1 cellular context compared by ENCODE assay signal in the genomic region with DNA sequence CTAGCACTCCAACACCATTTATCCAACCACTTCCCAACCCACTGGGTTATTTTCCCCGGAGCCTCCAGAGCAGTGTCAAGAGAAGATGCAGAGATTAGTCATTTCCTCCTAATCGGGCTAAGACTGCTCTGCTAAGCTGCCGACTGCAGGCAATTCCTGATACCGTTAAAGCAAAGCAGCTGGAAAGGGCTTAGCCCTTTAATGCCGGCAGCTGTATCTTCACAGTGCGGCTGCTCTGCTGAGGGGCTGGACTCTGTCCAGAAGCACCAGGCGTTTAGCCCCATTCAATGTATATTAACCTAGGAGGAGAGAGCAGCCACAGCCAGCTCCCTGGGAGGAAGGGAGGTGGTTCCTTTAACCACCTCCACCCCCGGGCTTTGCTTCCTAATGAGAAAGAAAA.
TF ChIP-seq lines count a peak whose summit lies in the region.

No MANE protein-coding gene starts in this region.

TF ChIP-seq in K562, 482 proteins besides CTCF, POLR2A, EP300 and RAD21 (continues in another document):
- peak; percentile 84 for TF ChIP-seq KLF16 (IDR thresholded peaks at IDR 0.05)
- no peak for TF ChIP-seq ZNF384 (IDR thresholded peaks at IDR 0.05; ENCODE audit: low read depth, low read length)
- TF ChIP-seq TAF15 (IDR thresholded peaks at IDR 0.05; ENCODE audit: low read depth, low read length), result no peak
- no peak for TF ChIP-seq L3MBTL2 (IDR thresholded peaks at IDR 0.05)
- no peak for TF ChIP-seq PCBP2 (IDR thresholded peaks at IDR 0.05; ENCODE audit: low read depth, low read length, poor library complexity, severe bottlenecking)
- no peak for TF ChIP-seq ZNF41 (CRISPR knock-in tag; conservative IDR thresholded peaks at IDR 0.05)
- peak; percentile 66 for TF ChIP-seq DACH1 (IDR thresholded peaks at IDR 0.05; ENCODE audit: partially characterized antibody)
- peak; percentile 69; the same call in 1 of the 2 replicates for TF ChIP-seq PHF21A (IDR thresholded peaks at IDR 0.05; ENCODE audit: borderline replicate concordance, low read depth)
- TF ChIP-seq, protein P1, sequence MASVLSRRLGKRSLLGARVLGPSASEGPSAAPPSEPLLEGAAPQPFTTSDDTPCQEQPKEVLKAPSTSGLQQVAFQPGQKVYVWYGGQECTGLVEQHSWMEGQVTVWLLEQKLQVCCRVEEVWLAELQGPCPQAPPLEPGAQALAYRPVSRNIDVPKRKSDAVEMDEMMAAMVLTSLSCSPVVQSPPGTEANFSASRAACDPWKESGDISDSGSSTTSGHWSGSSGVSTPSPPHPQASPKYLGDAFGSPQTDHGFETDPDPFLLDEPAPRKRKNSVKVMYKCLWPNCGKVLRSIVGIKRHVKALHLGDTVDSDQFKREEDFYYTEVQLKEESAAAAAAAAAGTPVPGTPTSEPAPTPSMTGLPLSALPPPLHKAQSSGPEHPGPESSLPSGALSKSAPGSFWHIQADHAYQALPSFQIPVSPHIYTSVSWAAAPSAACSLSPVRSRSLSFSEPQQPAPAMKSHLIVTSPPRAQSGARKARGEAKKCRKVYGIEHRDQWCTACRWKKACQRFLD (CRISPR knock-in tag; IDR thresholded peaks at IDR 0.05), result peak; percentile 77; the same call in 1 of the 2 replicates
- TF ChIP-seq, protein P2, sequence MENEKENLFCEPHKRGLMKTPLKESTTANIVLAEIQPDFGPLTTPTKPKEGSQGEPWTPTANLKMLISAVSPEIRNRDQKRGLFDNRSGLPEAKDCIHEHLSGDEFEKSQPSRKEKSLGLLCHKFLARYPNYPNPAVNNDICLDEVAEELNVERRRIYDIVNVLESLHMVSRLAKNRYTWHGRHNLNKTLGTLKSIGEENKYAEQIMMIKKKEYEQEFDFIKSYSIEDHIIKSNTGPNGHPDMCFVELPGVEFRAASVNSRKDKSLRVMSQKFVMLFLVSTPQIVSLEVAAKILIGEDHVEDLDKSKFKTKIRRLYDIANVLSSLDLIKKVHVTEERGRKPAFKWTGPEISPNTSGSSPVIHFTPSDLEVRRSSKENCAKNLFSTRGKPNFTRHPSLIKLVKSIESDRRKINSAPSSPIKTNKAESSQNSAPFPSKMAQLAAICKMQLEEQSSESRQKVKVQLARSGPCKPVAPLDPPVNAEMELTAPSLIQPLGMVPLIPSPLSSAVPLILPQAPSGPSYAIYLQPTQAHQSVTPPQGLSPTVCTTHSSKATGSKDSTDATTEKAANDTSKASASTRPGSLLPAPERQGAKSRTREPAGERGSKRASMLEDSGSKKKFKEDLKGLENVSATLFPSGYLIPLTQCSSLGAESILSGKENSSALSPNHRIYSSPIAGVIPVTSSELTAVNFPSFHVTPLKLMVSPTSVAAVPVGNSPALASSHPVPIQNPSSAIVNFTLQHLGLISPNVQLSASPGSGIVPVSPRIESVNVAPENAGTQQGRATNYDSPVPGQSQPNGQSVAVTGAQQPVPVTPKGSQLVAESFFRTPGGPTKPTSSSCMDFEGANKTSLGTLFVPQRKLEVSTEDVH (IDR thresholded peaks at IDR 0.05; ENCODE audit: low read depth, partially characterized antibody), result no peak
- TF ChIP-seq KLF6 (CRISPR knock-in tag; IDR thresholded peaks at IDR 0.05; ENCODE audit: borderline replicate concordance), result no peak
- TF ChIP-seq SIRT6 (IDR thresholded peaks at IDR 0.05; ENCODE audit: low read depth, low read length), result no peak
- no peak for TF ChIP-seq NR0B1 (IDR thresholded peaks at IDR 0.05; ENCODE audit: partially characterized antibody)
- TF ChIP-seq SMARCA4 (IDR thresholded peaks at IDR 0.05), result peak; percentile 59
- no peak for TF ChIP-seq NFXL1 (CRISPR knock-in tag; IDR thresholded peaks at IDR 0.05)
- TF ChIP-seq PYGO2 (tag; IDR thresholded peaks at IDR 0.05), result no peak
- no peak for TF ChIP-seq SMAD3 (CRISPR knock-in tag; conservative IDR thresholded peaks at IDR 0.05)
- TF ChIP-seq, protein P3, sequence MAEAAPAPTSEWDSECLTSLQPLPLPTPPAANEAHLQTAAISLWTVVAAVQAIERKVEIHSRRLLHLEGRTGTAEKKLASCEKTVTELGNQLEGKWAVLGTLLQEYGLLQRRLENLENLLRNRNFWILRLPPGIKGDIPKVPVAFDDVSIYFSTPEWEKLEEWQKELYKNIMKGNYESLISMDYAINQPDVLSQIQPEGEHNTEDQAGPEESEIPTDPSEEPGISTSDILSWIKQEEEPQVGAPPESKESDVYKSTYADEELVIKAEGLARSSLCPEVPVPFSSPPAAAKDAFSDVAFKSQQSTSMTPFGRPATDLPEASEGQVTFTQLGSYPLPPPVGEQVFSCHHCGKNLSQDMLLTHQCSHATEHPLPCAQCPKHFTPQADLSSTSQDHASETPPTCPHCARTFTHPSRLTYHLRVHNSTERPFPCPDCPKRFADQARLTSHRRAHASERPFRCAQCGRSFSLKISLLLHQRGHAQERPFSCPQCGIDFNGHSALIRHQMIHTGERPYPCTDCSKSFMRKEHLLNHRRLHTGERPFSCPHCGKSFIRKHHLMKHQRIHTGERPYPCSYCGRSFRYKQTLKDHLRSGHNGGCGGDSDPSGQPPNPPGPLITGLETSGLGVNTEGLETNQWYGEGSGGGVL (CRISPR knock-in tag; IDR thresholded peaks at IDR 0.05), result no peak
- no peak for TF ChIP-seq PHF8 (IDR thresholded peaks at IDR 0.05; ENCODE audit: borderline replicate concordance, low read length)
- no peak for TF ChIP-seq SP1 (CRISPR knock-in tag; IDR thresholded peaks at IDR 0.05)
- TF ChIP-seq, protein P4, sequence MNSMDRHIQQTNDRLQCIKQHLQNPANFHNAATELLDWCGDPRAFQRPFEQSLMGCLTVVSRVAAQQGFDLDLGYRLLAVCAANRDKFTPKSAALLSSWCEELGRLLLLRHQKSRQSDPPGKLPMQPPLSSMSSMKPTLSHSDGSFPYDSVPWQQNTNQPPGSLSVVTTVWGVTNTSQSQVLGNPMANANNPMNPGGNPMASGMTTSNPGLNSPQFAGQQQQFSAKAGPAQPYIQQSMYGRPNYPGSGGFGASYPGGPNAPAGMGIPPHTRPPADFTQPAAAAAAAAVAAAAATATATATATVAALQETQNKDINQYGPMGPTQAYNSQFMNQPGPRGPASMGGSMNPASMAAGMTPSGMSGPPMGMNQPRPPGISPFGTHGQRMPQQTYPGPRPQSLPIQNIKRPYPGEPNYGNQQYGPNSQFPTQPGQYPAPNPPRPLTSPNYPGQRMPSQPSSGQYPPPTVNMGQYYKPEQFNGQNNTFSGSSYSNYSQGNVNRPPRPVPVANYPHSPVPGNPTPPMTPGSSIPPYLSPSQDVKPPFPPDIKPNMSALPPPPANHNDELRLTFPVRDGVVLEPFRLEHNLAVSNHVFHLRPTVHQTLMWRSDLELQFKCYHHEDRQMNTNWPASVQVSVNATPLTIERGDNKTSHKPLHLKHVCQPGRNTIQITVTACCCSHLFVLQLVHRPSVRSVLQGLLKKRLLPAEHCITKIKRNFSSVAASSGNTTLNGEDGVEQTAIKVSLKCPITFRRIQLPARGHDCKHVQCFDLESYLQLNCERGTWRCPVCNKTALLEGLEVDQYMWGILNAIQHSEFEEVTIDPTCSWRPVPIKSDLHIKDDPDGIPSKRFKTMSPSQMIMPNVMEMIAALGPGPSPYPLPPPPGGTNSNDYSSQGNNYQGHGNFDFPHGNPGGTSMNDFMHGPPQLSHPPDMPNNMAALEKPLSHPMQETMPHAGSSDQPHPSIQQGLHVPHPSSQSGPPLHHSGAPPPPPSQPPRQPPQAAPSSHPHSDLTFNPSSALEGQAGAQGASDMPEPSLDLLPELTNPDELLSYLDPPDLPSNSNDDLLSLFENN (IDR thresholded peaks at IDR 0.05; ENCODE audit: low read depth in 2 of 2, low read length in 2 of 2), result no peak
- TF ChIP-seq CXXC5 (CRISPR knock-in tag; IDR thresholded peaks at IDR 0.05), result peak; percentile 49; the same call in 1 of the 2 replicates
- TF ChIP-seq CCAR2 (IDR thresholded peaks at IDR 0.05; ENCODE audit: low read depth, low read length), result no peak
- TF ChIP-seq, protein P5, sequence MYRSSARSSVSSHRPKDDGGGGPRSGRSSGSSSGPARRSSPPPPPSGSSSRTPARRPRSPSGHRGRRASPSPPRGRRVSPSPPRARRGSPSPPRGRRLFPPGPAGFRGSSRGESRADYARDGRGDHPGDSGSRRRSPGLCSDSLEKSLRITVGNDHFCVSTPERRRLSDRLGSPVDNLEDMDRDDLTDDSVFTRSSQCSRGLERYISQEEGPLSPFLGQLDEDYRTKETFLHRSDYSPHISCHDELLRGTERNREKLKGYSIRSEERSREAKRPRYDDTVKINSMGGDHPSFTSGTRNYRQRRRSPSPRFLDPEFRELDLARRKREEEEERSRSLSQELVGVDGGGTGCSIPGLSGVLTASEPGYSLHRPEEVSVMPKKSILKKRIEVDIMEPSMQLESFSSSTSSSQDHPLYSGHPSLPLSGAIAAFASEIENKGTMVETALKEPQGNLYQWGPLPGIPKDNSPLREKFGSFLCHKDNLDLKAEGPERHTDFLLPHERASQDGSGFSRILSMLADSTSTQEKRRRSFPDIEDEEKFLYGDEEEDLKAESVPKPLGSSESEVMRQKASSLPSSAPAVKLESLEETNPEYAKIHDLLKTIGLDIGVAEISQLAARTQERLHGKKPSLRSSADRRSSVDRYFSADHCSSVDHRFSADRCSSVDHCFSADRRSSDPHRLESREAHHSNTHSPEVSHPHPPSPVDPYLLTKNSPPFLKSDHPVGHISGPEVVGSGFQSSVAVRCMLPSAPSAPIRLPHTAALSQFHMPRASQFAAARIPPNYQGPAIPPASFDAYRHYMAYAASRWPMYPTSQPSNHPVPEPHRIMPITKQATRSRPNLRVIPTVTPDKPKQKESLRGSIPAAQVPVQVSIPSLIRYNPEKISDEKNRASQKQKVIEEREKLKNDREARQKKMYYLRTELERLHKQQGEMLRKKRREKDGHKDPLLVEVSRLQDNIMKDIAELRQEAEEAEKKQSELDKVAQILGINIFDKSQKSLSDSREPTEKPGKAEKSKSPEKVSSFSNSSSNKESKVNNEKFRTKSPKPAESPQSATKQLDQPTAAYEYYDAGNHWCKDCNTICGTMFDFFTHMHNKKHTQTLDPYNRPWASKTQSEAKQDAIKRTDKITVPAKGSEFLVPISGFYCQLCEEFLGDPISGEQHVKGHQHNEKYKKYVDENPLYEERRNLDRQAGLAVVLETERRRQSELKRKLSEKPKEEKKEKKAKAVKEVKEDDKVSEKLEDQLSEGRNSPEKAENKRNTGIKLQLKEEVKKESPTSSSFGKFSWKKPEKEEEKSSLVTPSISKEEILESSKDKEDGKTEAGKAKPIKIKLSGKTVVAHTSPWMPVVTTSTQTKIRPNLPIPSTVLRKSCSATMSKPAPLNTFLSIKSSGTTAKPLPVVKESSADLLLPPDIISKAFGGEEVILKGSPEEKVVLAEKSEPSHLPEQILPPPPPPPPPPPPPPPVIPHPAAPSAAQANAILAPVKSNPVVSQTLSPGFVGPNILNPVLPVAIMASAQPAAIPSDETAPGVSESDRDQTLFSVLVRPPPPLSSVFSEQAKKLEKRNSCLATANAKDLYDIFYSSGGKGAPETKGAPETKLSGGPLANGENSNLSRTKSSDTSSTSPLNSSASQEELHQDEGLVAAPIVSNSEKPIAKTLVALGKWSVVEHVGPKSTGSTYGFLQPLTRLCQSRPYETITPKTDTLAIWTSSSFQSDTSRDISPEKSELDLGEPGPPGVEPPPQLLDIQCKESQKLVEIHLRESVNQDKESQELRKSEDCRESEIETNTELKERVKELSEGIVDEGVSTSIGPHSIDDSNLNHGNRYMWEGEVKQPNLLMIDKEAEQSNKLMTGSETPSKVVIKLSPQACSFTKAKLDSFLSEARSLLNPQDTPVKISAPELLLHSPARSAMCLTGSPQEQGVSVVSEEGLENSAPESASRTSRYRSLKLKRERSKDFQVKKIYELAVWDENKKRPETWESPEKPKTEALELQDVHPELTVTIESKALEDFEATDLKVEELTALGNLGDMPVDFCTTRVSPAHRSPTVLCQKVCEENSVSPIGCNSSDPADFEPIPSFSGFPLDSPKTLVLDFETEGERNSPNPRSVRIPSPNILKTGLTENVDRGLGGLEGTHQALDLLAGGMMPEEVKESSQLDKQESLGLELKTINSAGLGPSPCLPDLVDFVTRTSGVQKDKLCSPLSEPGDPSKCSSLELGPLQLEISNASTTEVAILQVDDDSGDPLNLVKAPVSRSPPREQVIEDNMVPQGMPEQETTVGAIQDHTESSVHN (IDR thresholded peaks at IDR 0.05; ENCODE audit: borderline replicate concordance in 1 of 2, low read depth in 1 of 2), result no peak
- TF ChIP-seq RCOR1 (IDR thresholded peaks at IDR 0.05; ENCODE audit: borderline replicate concordance in 1 of 2, low read depth in 2 of 2, low read length in 2 of 2), result peak; percentile 48 to 86; a peak in 3 of 4 replicates
- no peak for TF ChIP-seq ZBTB1 (CRISPR knock-in tag; IDR thresholded peaks at IDR 0.05; ENCODE audit: borderline replicate concordance, low read depth)
- no peak for TF ChIP-seq XRCC3 (IDR thresholded peaks at IDR 0.05)
- TF ChIP-seq GTF2E2 (tag; IDR thresholded peaks at IDR 0.05), result no peak
- TF ChIP-seq ETV6 (IDR thresholded peaks at IDR 0.05; ENCODE audit: borderline replicate concordance in 1 of 2, low read depth in 2 of 2, low read length in 1 of 2), result no peak
- no peak for TF ChIP-seq ETV6 (CRISPR knock-in tag; IDR thresholded peaks at IDR 0.05; ENCODE audit: borderline replicate concordance)
- no peak for TF ChIP-seq TBP (optimal IDR thresholded peaks at IDR 0.05; ENCODE audit: low read depth, low read length)
- no peak for TF ChIP-seq ESRRB (CRISPR knock-in tag; IDR thresholded peaks at IDR 0.05; ENCODE audit: borderline replicate concordance)
- TF ChIP-seq ZNF696 (CRISPR knock-in tag; conservative IDR thresholded peaks at IDR 0.05), result no peak
- TF ChIP-seq ZNF79 (CRISPR knock-in tag; IDR thresholded peaks at IDR 0.05; ENCODE audit: low read depth), result no peak
- no peak for TF ChIP-seq ZBTB5 (IDR thresholded peaks at IDR 0.05)
- peak; percentile 38; the same call in 1 of the 2 replicates for TF ChIP-seq CTBP1 (IDR thresholded peaks at IDR 0.05; ENCODE audit: borderline replicate concordance)
- no peak for TF ChIP-seq ZNF785 (CRISPR knock-in tag; IDR thresholded peaks at IDR 0.05)
- TF ChIP-seq HLTF (IDR thresholded peaks at IDR 0.05), result no peak
- TF ChIP-seq EZH2 (IDR thresholded peaks at IDR 0.05; ENCODE audit: borderline replicate concordance, low read depth, low read length), result no peak
